Comparison of ENCODE assay signal across 25 cellular contexts in genomic region chr1:55981015-55981635, GRCh38.
"Had no signal": no experiment of that assay in that cellular context is flagged by ENCODE, and none has a peak within 500 bp of the region (broad histone marks: within the 10 kb centered on the region; RNA-seq: fewer than 3 reads in every experiment).

No MANE protein-coding gene starts in this region.

- H3K27ac ChIP-seq: body of pancreas, coronary artery, neutrophil, parathyroid adenoma, right lobe of liver, upper lobe of left lung had no signal

- ATAC-seq: activated CD4-positive, CD25-positive, alpha-beta regulatory T cell treated with anti-CD3 and anti-CD28 coated beads, Interleukin-2, amount 50 U/mL, for 24 hours; body of pancreas; left lobe of liver; natural killer cell treated with Interleukin-12 subunit alpha and Interleukin-12 subunit beta and Interleukin-15 and Interleukin-18, amount 100 ng/mL, for 72 hours; stimulated activated naive CD8-positive, alpha-beta T cell treated with anti-CD3 and anti-CD28 coated beads, Interleukin-15, amount 100 ng/mL, for 72 hours had no signal

- H3K4me1 ChIP-seq: body of pancreas, parathyroid adenoma, right lobe of liver, upper lobe of left lung had no signal

- H3K36me3 ChIP-seq: neutrophil, right lobe of liver, upper lobe of left lung had no signal

- H3K27me3 ChIP-seq: body of pancreas, neutrophil, right lobe of liver, upper lobe of left lung had no signal

- DNase-seq: activated CD4-positive, alpha-beta T cell treated with anti-CD3 and anti-CD28 coated beads, Interleukin-2, amount 50 U/mL, for 1 hour; activated gamma-delta T cell; amygdala; body of pancreas; central memory CD4-positive, alpha-beta T cell; erythroblast; foreskin melanocyte; glutamatergic neuron; hypothalamus; kidney; right lobe of liver; stimulated activated CD4-positive, alpha-beta T cell treated with anti-CD3 and anti-CD28 coated beads, Interleukin-4, amount 100 ng/mL, for 1 hour; stimulated activated naive CD8-positive, alpha-beta T cell treated with anti-CD3 and anti-CD28 coated beads, Interleukin-15, amount 100 ng/mL, for 72 hours; T-helper 1 cell; T-helper 9 cell; upper lobe of left lung had no signal

- H3K9me3 ChIP-seq: body of pancreas, neutrophil, right lobe of liver, upper lobe of left lung had no signal

- H3K4me3 ChIP-seq: body of pancreas, coronary artery, lung, right lobe of liver, smooth muscle cell, upper lobe of left lung had no signal

- FAIRE-seq: endometrium, kidney had no signal
